Comparison of ENCODE assay signal across 15 cellular contexts in genomic region chr3:11588755-11589154, GRCh38. TPM values are rescaled to one million over a fixed set of nuclear protein-coding genes. Genes with fewer than 3 reads are reported as not detected.
A peak's percentile ranks its signal among the peaks of the same experiment; 100 is the strongest.
DNase-seq lines count a peak whose midpoint lies in the region; ATAC-seq and TF ChIP-seq lines count a peak whose summit lies in the region.
"Had no signal": no experiment of that assay in that cellular context is flagged by ENCODE, and none has a peak within 500 bp of the region (broad histone marks: within the 10 kb centered on the region; RNA-seq: fewer than 3 reads in every experiment).

No MANE protein-coding gene starts in this region.

- H3K36me3 ChIP-seq in cardiac muscle cell (no peaks in the 10 kb centered on the region), upper lobe of right lung (no peaks in the 10 kb centered on the region)
- H3K36me3 ChIP-seq: upper lobe of left lung had no signal

- H3K4me1 ChIP-seq in cardiac muscle cell (ENCODE audit: low read depth) = peaks cover 58% of the 10 kb centered on the region
- peaks cover 55% of the 10 kb centered on the region for H3K4me1 ChIP-seq in upper lobe of right lung

- TF ChIP-seq CTCF in cardiac muscle cell (IDR thresholded peaks at IDR 0.05; ENCODE audit: low read depth, low read length) (no peak), neural crest cell (conservative IDR thresholded peaks at IDR 0.05) (no peak), upper lobe of right lung (IDR thresholded peaks at IDR 0.05) (no peak)

- H3K27me3 ChIP-seq in cardiac muscle cell = no peaks in the 10 kb centered on the region
- H3K27me3 ChIP-seq in upper lobe of right lung = no peaks in the 10 kb centered on the region
- H3K27me3 ChIP-seq: upper lobe of left lung had no signal

- H3K4me3 ChIP-seq in cardiac muscle cell = no peak overlapping the region
- H3K4me3 ChIP-seq in upper lobe of right lung = no peak overlapping the region
- H3K4me3 ChIP-seq: upper lobe of left lung had no signal

- H3K27ac ChIP-seq in cardiac muscle cell = peak overlapping the region; percentile 93
- H3K27ac ChIP-seq in cingulate gyrus (ENCODE audit: low read depth, low read length) = peak overlapping the region; percentile 95
- no peak overlapping the region for H3K27ac ChIP-seq in upper lobe of right lung

- DNase-seq in cardiac muscle cell (ENCODE audit: low read depth in 1 of 2, low spot score in 1 of 2) (no peak), cardiac septum (ENCODE audit: low spot score) (no peak), neural crest cell (ENCODE audit: low read depth, low spot score) (no peak), upper lobe of right lung (no peak), HuH-7 (ENCODE audit: low spot score) (no peak), ureter (ENCODE audit: low spot score) (no peak), HuH-7.5 (ENCODE audit: low spot score) (no peak)
- DNase-seq: activated T-cell treated with anti-CD3 and anti-CD28 coated beads, Interleukin-2, amount 50 U/mL, for 48 hours; central memory CD4-positive, alpha-beta T cell; DND-41; NCI-H2081 treated with DMSO at 0.1 percent for 48 hours; retina; upper lobe of left lung had no signal

- peak overlapping the region; percentile 31 for H3K4me3 Mint-ChIP-seq in neural crest cell

- H3K27ac Mint-ChIP-seq in neural crest cell (ENCODE audit: unreplicated experiment) = peak overlapping the region; percentile 91

- H3K27me3 Mint-ChIP-seq in neural crest cell (ENCODE audit: low read depth) = no peaks in the 10 kb centered on the region

- H3K9me3 ChIP-seq in cardiac muscle cell (ENCODE audit: low read depth) = no peaks in the 10 kb centered on the region
- no peaks in the 10 kb centered on the region for H3K9me3 ChIP-seq in upper lobe of right lung
- H3K9me3 ChIP-seq: upper lobe of left lung had no signal

- ATAC-seq in upper lobe of right lung = peak; percentile 44
- ATAC-seq: esophagus mucosa had no signal

- peaks cover 90% of the 10 kb centered on the region for H3K4me1 Mint-ChIP-seq in neural crest cell

- intact Hi-C loops in cardiac septum (cut with DNase I) (no loop called here), upper lobe of right lung (cut with DNase I) (no loop called here)

- H3K9me3 Mint-ChIP-seq in neural crest cell = no peaks in the 10 kb centered on the region

- H3K36me3 Mint-ChIP-seq in neural crest cell (ENCODE audit: low read depth) = peaks cover 16% of the 10 kb centered on the region

RNA-seq across cellular contexts. Expression of gene VGLL4, which starts 55.0 kb away (rescaled TPM):
- total RNA-seq in cardiac muscle cell = 139 and 147 TPM in 2 replicates
- polyA plus RNA-seq in cardiac muscle cell = 62.9 and 76.5 TPM in 2 replicates
- total RNA-seq in cardiac septum = 40.7 TPM
- total RNA-seq in neural crest cell = 82.8 and 90.2 TPM in 2 replicates
- 57.5 TPM for total RNA-seq in upper lobe of right lung
- 88.3 TPM for total RNA-seq in ureter
